In genomic region chr22:25403752-25404471, GRCh38 we compare ENCODE assay signal across 8 cellular contexts.
DNase-seq lines count a peak whose midpoint lies in the region; ATAC-seq and TF ChIP-seq lines count a peak whose summit lies in the region.

No MANE protein-coding gene starts in this region.

- H3K9me3 ChIP-seq in HUES64 (ENCODE audit: insufficient read depth, low read depth, low read length) (no peaks in the 10 kb centered on the region), WERI-Rb-1 (ENCODE audit: severe bottlenecking) (no peaks in the 10 kb centered on the region), gastroesophageal sphincter (no peaks in the 10 kb centered on the region)

- H3K27ac ChIP-seq in HUES64 (ENCODE audit: low read depth, low read length) (peak overlapping the region; percentile 22; the same call in 1 of the 2 replicates), WERI-Rb-1 (no peak overlapping the region), gastroesophageal sphincter (peak overlapping the region; percentile 45 to 97 (median 90))

- 21% methylated on average over 17 of the region's 17 CpGs for WGBS in HUES64
- 6 to 10% methylated on average over 8 to 15 of the region's 17 CpGs for WGBS in gastroesophageal sphincter (ENCODE audit: low coverage in 1 of 2), 2 donors

- H3K9ac ChIP-seq in HUES64 (ENCODE audit: low read depth, low read length), result peak overlapping the region; percentile 36; the same call in 1 of the 2 replicates

- H3K36me3 ChIP-seq in HUES64 (ENCODE audit: insufficient read depth, low read length) (no peaks in the 10 kb centered on the region), WERI-Rb-1 (peaks cover 12% of the 10 kb centered on the region; the same call in 1 of the 2 replicates), gastroesophageal sphincter (no peaks in the 10 kb centered on the region)

- TF ChIP-seq CTCF in WERI-Rb-1 (IDR thresholded peaks at IDR 0.05; ENCODE audit: low read depth, low read length), result peak; percentile 50; the same call in 1 of the 2 replicates
- no peak for TF ChIP-seq CTCF in gastroesophageal sphincter (IDR thresholded peaks at IDR 0.05)

- TF ChIP-seq POLR2A in gastroesophageal sphincter (IDR thresholded peaks at IDR 0.05), result no peak

- intact Hi-C loops in posterior vena cava (cut with DNase I), result no loop called here

- H3K4me3 ChIP-seq in HUES64 (ENCODE audit: low read length), result peak overlapping the region; percentile 69
- H3K4me3 ChIP-seq in WERI-Rb-1 (ENCODE audit: low read depth, low read length), result peak overlapping the region; percentile 68
- peak overlapping the region; percentile 44 to 77 for H3K4me3 ChIP-seq in gastroesophageal sphincter

- H3K27me3 ChIP-seq in HUES64 (ENCODE audit: insufficient read depth, low read length), result peaks cover 17% of the 10 kb centered on the region
- H3K27me3 ChIP-seq in WERI-Rb-1 (ENCODE audit: insufficient read depth, low read depth, severe bottlenecking), result no peaks in the 10 kb centered on the region
- H3K27me3 ChIP-seq in gastroesophageal sphincter, result no peaks in the 10 kb centered on the region

- H3K4me1 ChIP-seq in HUES64 (ENCODE audit: insufficient read depth, low read length), result peaks cover 25% of the 10 kb centered on the region
- H3K4me1 ChIP-seq in gastroesophageal sphincter, result peaks cover 0 to 58% (median 26%) of the 10 kb centered on the region in 3 donors

- no peak for TF ChIP-seq EP300 in gastroesophageal sphincter (IDR thresholded peaks at IDR 0.05)

- DNase-seq in D341Med (ENCODE audit: low spot score), result peak; percentile 58
- peak; percentile 70 for DNase-seq in WERI-Rb-1
- peak; percentile 71 for DNase-seq in posterior vena cava (ENCODE audit: low spot score)
- no peak for DNase-seq in stimulated activated naive CD4-positive, alpha-beta T cell treated with Interleukin-2 at 50 U/mL for 16 hours (lab: John Stamatoyannopoulos, UW)
- DNase-seq in stimulated activated CD4-positive, alpha-beta T cell treated with anti-CD3 and anti-CD28 coated beads, Interleukin-2, amount 100 ng/mL, for 24 hours, result no peak
- DNase-seq in mucosa of gallbladder (ENCODE audit: low spot score), result no peak

- no peak for ATAC-seq in gastroesophageal sphincter

Comparison
In these comparisons a context has a peak if more than half of its experiments do, and no peak if none do; other contexts are left out.
1. DNase-seq: peak in D341Med (single experiment), WERI-Rb-1 (single experiment) and posterior vena cava (single experiment); none in stimulated activated naive CD4-positive, alpha-beta T cell treated with Interleukin-2 at 50 U/mL for 16 hours (single experiment), stimulated activated CD4-positive, alpha-beta T cell treated with anti-CD3 and anti-CD28 coated beads, Interleukin-2, amount 100 ng/mL, for 24 hours (0 of 2) and mucosa of gallbladder (single experiment).
2. Peak in every context shown above with its lines, with median percentiles within 50 percentile points of each other: H3K4me3 ChIP-seq.